8 cellular contexts compared by ENCODE assay signal in genomic region chr22:31748490-31748889, GRCh38. TPM values are rescaled to one million over a fixed set of nuclear protein-coding genes. Genes with fewer than 3 reads are reported as not detected.
DNase-seq lines count a peak whose midpoint lies in the region; ATAC-seq and TF ChIP-seq lines count a peak whose summit lies in the region.

No MANE protein-coding gene starts in this region.

- H3K4me3 ChIP-seq in ACC112 (ENCODE audit: low read depth, low read length) (peak overlapping the region; percentile 98), H7 (ENCODE audit: insufficient read depth, low read depth, low read length) (peak overlapping the region; percentile 92), right lobe of liver (peak overlapping the region; percentile 86 to 100 (median 94))

- peaks cover 36% of the 10 kb centered on the region for H3K79me2 ChIP-seq in ACC112 (ENCODE audit: control insufficient read depth, insufficient read depth, low read length, unreplicated experiment)

- TF ChIP-seq CTCF in right lobe of liver (IDR thresholded peaks at IDR 0.05) (no peak), omental fat pad (IDR thresholded peaks at IDR 0.05) (no peak)

- H3K4me1 ChIP-seq in ACC112 (ENCODE audit: control insufficient read depth, insufficient read depth, low read length, unreplicated experiment) (peaks cover 29% of the 10 kb centered on the region), right lobe of liver (peaks cover 0 to 30% (median 11%) of the 10 kb centered on the region in 4 donors)

- H3K9me3 Mint-ChIP-seq in activated naive CD8-positive, alpha-beta T cell treated with anti-CD3 and anti-CD28 coated beads for 36 hours = no peaks in the 10 kb centered on the region

- no peak for TF ChIP-seq POLR2A in right lobe of liver (IDR thresholded peaks at IDR 0.05)

- intact Hi-C loops in right lobe of liver (cut with DNase I) = no loop called here

- H3K9me3 ChIP-seq in right lobe of liver = no peaks in the 10 kb centered on the region

- peak overlapping the region; percentile 87 for H3K4me3 Mint-ChIP-seq in activated naive CD8-positive, alpha-beta T cell treated with anti-CD3 and anti-CD28 coated beads for 36 hours

- peaks cover 38% of the 10 kb centered on the region for H3K4me1 Mint-ChIP-seq in activated naive CD8-positive, alpha-beta T cell treated with anti-CD3 and anti-CD28 coated beads for 36 hours

- peak overlapping the region; percentile 94 for H3K27ac Mint-ChIP-seq in activated naive CD8-positive, alpha-beta T cell treated with anti-CD3 and anti-CD28 coated beads for 36 hours

- no peak overlapping the region for H2AFZ ChIP-seq in ACC112 (ENCODE audit: low read length, unreplicated experiment)

- H3K27me3 ChIP-seq in ACC112 (ENCODE audit: insufficient read depth, low read length) = no peaks in the 10 kb centered on the region
- no peaks in the 10 kb centered on the region for H3K27me3 ChIP-seq in H7 (ENCODE audit: control insufficient read depth, insufficient read depth, low read length)
- H3K27me3 ChIP-seq in right lobe of liver = no peaks in the 10 kb centered on the region

- H3K27ac ChIP-seq in ACC112 (ENCODE audit: low read depth, low read length) (peak overlapping the region; percentile 2; the same call in 1 of the 2 replicates), right lobe of liver (no peak overlapping the region)

- peaks cover 9% of the 10 kb centered on the region for H3K36me3 Mint-ChIP-seq in activated naive CD8-positive, alpha-beta T cell treated with anti-CD3 and anti-CD28 coated beads for 36 hours

- WGBS in right lobe of liver (ENCODE audit: insufficient coverage, low coverage, low lambda C conversion rate, missing lambda C conversion rate) = 28% methylated on average over 2 of the region's 2 CpGs

- DNase-seq in H7 (peak; percentile 26), right lobe of liver (no peak), ureter (ENCODE audit: low spot score) (no peak), omental fat pad (ENCODE audit: low spot score) (no peak)
- DNase-seq in activated naive CD8-positive, alpha-beta T cell treated with anti-CD3 and anti-CD28 coated beads for 36 hours = no peak

- H3K36me3 ChIP-seq in ACC112 (ENCODE audit: insufficient read depth, low read length) = no peaks in the 10 kb centered on the region
- H3K36me3 ChIP-seq in H7 (replicated peaks; ENCODE audit: control insufficient read depth, insufficient read depth, low read length) = no peaks in the 10 kb centered on the region; the same call in 1 of the 2 replicates
- peaks cover 0 to 5% (median 0%) of the 10 kb centered on the region in 4 donors for H3K36me3 ChIP-seq in right lobe of liver

- H3K27me3 Mint-ChIP-seq in activated naive CD8-positive, alpha-beta T cell treated with anti-CD3 and anti-CD28 coated beads for 36 hours = no peaks in the 10 kb centered on the region

- ATAC-seq in right lobe of liver = no peak
- no peak for ATAC-seq in GM21381 (IDR thresholded peaks at IDR 0.05; ENCODE audit: unreplicated experiment)
- ATAC-seq in omental fat pad (ENCODE audit: low FRiP score) = no peak
- no peak for ATAC-seq in GM19023 (IDR thresholded peaks at IDR 0.05; ENCODE audit: unreplicated experiment)

RNA-seq across cellular contexts. Expression of gene PRR14L, which starts 1.4 kb away (rescaled TPM):
- 24.7 and 25.6 TPM in 2 replicates for total RNA-seq in H7 (2014; rRNA removed; shearing (Covaris generic))
- 10 to 100 TPM; 34.7 to 38.3 TPM for total RNA-seq in activated naive CD8-positive, alpha-beta T cell treated with anti-CD3 and anti-CD28 coated beads for 36 hours
- total RNA-seq in right lobe of liver (10 to 100 TPM; 11.2 to 22.8 (median 17.0) TPM), ureter (63.3 TPM), omental fat pad (10 to 100 TPM; 23.8 to 31.2 (median 30.3) TPM)

RNA-seq across cellular contexts. Expression of gene DEPDC5, which starts 5.3 kb away (rescaled TPM):
- 13.7 and 15.1 TPM in 2 replicates for total RNA-seq in H7 (2014; rRNA removed; shearing (Covaris generic))
- total RNA-seq in activated naive CD8-positive, alpha-beta T cell treated with anti-CD3 and anti-CD28 coated beads for 36 hours = 10 to 100 TPM; 33.8 to 39.3 TPM
- total RNA-seq in right lobe of liver (10 to 100 TPM in 5 of 6 experiments, 1 to 10 TPM in 1; 9.1 to 22.9 (median 14.6) TPM), ureter (55.4 TPM), omental fat pad (10 to 100 TPM; 11.5 to 20.6 (median 13.8) TPM)
